ENCODE assay signal across 27 cellular contexts in genomic region chr19:43457809-43458208, GRCh38. TPM values are rescaled to one million over a fixed set of nuclear protein-coding genes. Genes with fewer than 3 reads are reported as not detected.
"Had no signal": no experiment of that assay in that cellular context is flagged by ENCODE, and none has a peak within 500 bp of the region (broad histone marks: within the 10 kb centered on the region; RNA-seq: fewer than 3 reads in every experiment).

No MANE protein-coding gene starts in this region.

- H3K27me3 ChIP-seq: adrenal gland, breast epithelium had no signal

- ATAC-seq: activated CD8-positive, alpha-beta T cell treated with anti-CD3 and anti-CD28 coated beads for 36 hours; activated T-cell treated with anti-CD3 and anti-CD28 coated beads, Interleukin-2, amount 50 U/mL, for 72 hours; T-helper 17 cell had no signal

- H3K4me2 ChIP-seq: PC-9 had no signal

- H3K9me3 ChIP-seq: adrenal gland, breast epithelium had no signal

- H3K27ac Mint-ChIP-seq: activated CD8-positive, alpha-beta T cell treated with anti-CD3 and anti-CD28 coated beads for 36 hours; activated naive CD4-positive, alpha-beta T cell treated with anti-CD3 and anti-CD28 coated beads, Interleukin-2, amount 10 ng/mL, durations not matched to agents 7 days and 5 days; activated naive CD8-positive, alpha-beta T cell treated with anti-CD3 and anti-CD28 coated beads, Interleukin-2, amount 10 ng/mL, durations not matched to agents 7 days and 5 days; activated T-cell treated with anti-CD3 and anti-CD28 coated beads, Interleukin-2, amount 50 U/mL, for 72 hours; activated T-helper 2 cell treated with anti-CD3 and anti-CD28 coated beads, Interferon-gamma antibody, Interleukin-2, Interleukin-4, amounts not matched to agents 10 μg/mL and 5 μg/mL and 100 μg/mL, durations not matched to agents 14 hours and 24 hours and 36 hours; T-helper 17 cell had no signal

- H3K9me3 Mint-ChIP-seq: activated CD8-positive, alpha-beta T cell treated with anti-CD3 and anti-CD28 coated beads for 36 hours; activated naive CD4-positive, alpha-beta T cell treated with anti-CD3 and anti-CD28 coated beads, Interleukin-2, amount 10 ng/mL, durations not matched to agents 7 days and 5 days; activated naive CD8-positive, alpha-beta T cell treated with anti-CD3 and anti-CD28 coated beads, Interleukin-2, amount 10 ng/mL, durations not matched to agents 7 days and 5 days; activated T-cell treated with anti-CD3 and anti-CD28 coated beads, Interleukin-2, amount 50 U/mL, for 72 hours; activated T-helper 2 cell treated with anti-CD3 and anti-CD28 coated beads, Interferon-gamma antibody, Interleukin-2, Interleukin-4, amounts not matched to agents 10 μg/mL and 5 μg/mL and 100 μg/mL, durations not matched to agents 14 hours and 24 hours and 36 hours had no signal

- H3K27me3 Mint-ChIP-seq: activated CD8-positive, alpha-beta T cell treated with anti-CD3 and anti-CD28 coated beads for 36 hours; activated naive CD8-positive, alpha-beta T cell treated with anti-CD3 and anti-CD28 coated beads, Interleukin-2, amount 10 ng/mL, durations not matched to agents 7 days and 5 days; T-helper 17 cell had no signal

- DNase-seq: activated CD4-positive, CD25-positive, alpha-beta regulatory T cell; activated CD8-positive, alpha-beta memory T cell treated with anti-CD3 and anti-CD28 coated beads, Interleukin-2, amount 50 U/mL, for 4 hours; activated CD8-positive, alpha-beta T cell treated with anti-CD3 and anti-CD28 coated beads for 36 hours; activated gamma-delta T cell treated with Interleukin-2 at 50 U/mL for 16 hours; activated naive CD4-positive, alpha-beta T cell treated with anti-CD3 and anti-CD28 coated beads, Interleukin-2, amount 10 ng/mL, durations not matched to agents 7 days and 5 days; activated naive CD8-positive, alpha-beta T cell treated with anti-CD3 and anti-CD28 coated beads, Interleukin-2, amount 10 ng/mL, durations not matched to agents 7 days and 5 days; activated T-cell treated with anti-CD3 and anti-CD28 coated beads, Interleukin-2, amount 50 U/mL, for 72 hours; adrenal gland; anterior cingulate cortex; caudate nucleus; Kasumi-1; KBM-7; NCI-H1048; NCI-H146; NCI-H187 treated with DMSO at 0.1 percent for 48 hours; NCI-H2171 treated with DMSO at 0.1 percent for 48 hours; NCI-H345; NCI-H510A; NCI-H526 treated with DMSO at 0.1 percent for 48 hours; PC-9; SHP77 treated with DMSO at 0.1 percent for 48 hours; T-helper 17 cell; T-helper 9 cell had no signal

- H3K27ac ChIP-seq: adrenal gland, breast epithelium, PC-9 had no signal

- H3K4me1 ChIP-seq: breast epithelium had no signal

- H3K4me3 Mint-ChIP-seq: activated CD8-positive, alpha-beta T cell treated with anti-CD3 and anti-CD28 coated beads for 36 hours; activated naive CD4-positive, alpha-beta T cell treated with anti-CD3 and anti-CD28 coated beads, Interleukin-2, amount 10 ng/mL, durations not matched to agents 7 days and 5 days; activated naive CD8-positive, alpha-beta T cell treated with anti-CD3 and anti-CD28 coated beads, Interleukin-2, amount 10 ng/mL, durations not matched to agents 7 days and 5 days; activated T-cell treated with anti-CD3 and anti-CD28 coated beads, Interleukin-2, amount 50 U/mL, for 72 hours; T-helper 17 cell had no signal

- H3K4me3 ChIP-seq: adrenal gland, breast epithelium, PC-9 had no signal

- H3K36me3 Mint-ChIP-seq: activated naive CD4-positive, alpha-beta T cell treated with anti-CD3 and anti-CD28 coated beads, Interleukin-2, amount 10 ng/mL, durations not matched to agents 7 days and 5 days; activated naive CD8-positive, alpha-beta T cell treated with anti-CD3 and anti-CD28 coated beads, Interleukin-2, amount 10 ng/mL, durations not matched to agents 7 days and 5 days had no signal

- H2AFZ ChIP-seq: PC-9 had no signal

- H3K36me3 ChIP-seq: adrenal gland, breast epithelium had no signal

RNA-seq across cellular contexts. Expression of gene LYPD3, which starts 7.6 kb away (rescaled TPM):
- total RNA-seq: cerebellum had no signal

RNA-seq across cellular contexts. Expression of gene TEX101, which starts 43.1 kb away (rescaled TPM):
- total RNA-seq: activated CD8-positive, alpha-beta T cell treated with anti-CD3 and anti-CD28 coated beads for 36 hours; activated naive CD8-positive, alpha-beta T cell treated with anti-CD3 and anti-CD28 coated beads, Interleukin-2, amount 10 ng/mL, durations not matched to agents 7 days and 5 days; activated T-cell treated with anti-CD3 and anti-CD28 coated beads, Interleukin-2, amount 50 U/mL, for 72 hours; activated T-helper 2 cell treated with anti-CD3 and anti-CD28 coated beads, Interferon-gamma antibody, Interleukin-2, Interleukin-4, amounts not matched to agents 10 μg/mL and 5 μg/mL and 100 μg/mL, durations not matched to agents 14 hours and 24 hours and 36 hours; adrenal gland; breast epithelium; cerebellum; PC-9; SK-MEL-5; T-helper 17 cell had no signal
- polyA plus RNA-seq: adrenal gland had no signal
